ENCODE assay signal across 1 cellular context in genomic region chr12:94148841-94149780, GRCh38.
TF ChIP-seq lines count a peak whose summit lies in the region.

No MANE protein-coding gene starts in this region.

TF ChIP-seq in HEK293, 187 proteins besides CTCF, POLR2A, EP300 and RAD21 (continued from another document and continues in another):
- TF ChIP-seq ZNF701 (tag by site-specific recombination; IDR thresholded peaks at IDR 0.05) (no peak), ZNF830 (tag by site-specific recombination; IDR thresholded peaks at IDR 0.05; ENCODE audit: low read depth) (no peak), ZNF521 (tag by site-specific recombination; IDR thresholded peaks at IDR 0.05) (no peak), ZNF112 (tag by site-specific recombination; IDR thresholded peaks at IDR 0.05) (no peak), ZNF623 (tag by site-specific recombination; IDR thresholded peaks at IDR 0.05) (no peak), ZNF558 (tag by site-specific recombination; IDR thresholded peaks at IDR 0.05) (no peak), ZBTB1 (tag by site-specific recombination; IDR thresholded peaks at IDR 0.05) (no peak), ZNF529 (tag by site-specific recombination; IDR thresholded peaks at IDR 0.05; ENCODE audit: insufficient replicate concordance) (no peak), ZBTB10 (tag by site-specific recombination; IDR thresholded peaks at IDR 0.05) (no peak), ZNF23 (tag by site-specific recombination; IDR thresholded peaks at IDR 0.05; ENCODE audit: borderline replicate concordance) (no peak), ZNF302 (tag by site-specific recombination; IDR thresholded peaks at IDR 0.05; ENCODE audit: low read depth) (no peak), ZNF37A (tag by site-specific recombination; IDR thresholded peaks at IDR 0.05) (no peak), ZNF510 (tag by site-specific recombination; IDR thresholded peaks at IDR 0.05; ENCODE audit: insufficient replicate concordance) (no peak), HOXD13 (CRISPR knock-in tag; IDR thresholded peaks at IDR 0.05; ENCODE audit: borderline replicate concordance) (no peak), ZFP37 (tag by site-specific recombination; IDR thresholded peaks at IDR 0.05) (no peak), SETDB1 (IDR thresholded peaks at IDR 0.05; ENCODE audit: insufficient read length, low read length) (no peak), ZNF423 (tag by site-specific recombination; IDR thresholded peaks at IDR 0.05) (no peak), REPIN1 (tag by site-specific recombination; IDR thresholded peaks at IDR 0.05; ENCODE audit: low read depth) (no peak), ZNF488 (tag by site-specific recombination; IDR thresholded peaks at IDR 0.05) (no peak), ZNF274 (IDR thresholded peaks at IDR 0.05; ENCODE audit: low read length) (no peak), ZNF274 (tag by site-specific recombination; IDR thresholded peaks at IDR 0.05; ENCODE audit: borderline replicate concordance) (no peak), KLF8 (tag by site-specific recombination; IDR thresholded peaks at IDR 0.05) (no peak), ZNF707 (tag by site-specific recombination; IDR thresholded peaks at IDR 0.05) (no peak), GLIS2 (tag by site-specific recombination; IDR thresholded peaks at IDR 0.05) (peak; percentile 79), ZBTB20 (tag by site-specific recombination; IDR thresholded peaks at IDR 0.05) (peak; percentile 91), ZNF555 (tag by site-specific recombination; conservative IDR thresholded peaks at IDR 0.05) (no peak), ZNF311 (tag by site-specific recombination; IDR thresholded peaks at IDR 0.05; ENCODE audit: borderline replicate concordance) (no peak), ZNF248 (tag by site-specific recombination; IDR thresholded peaks at IDR 0.05) (no peak), ZNF114 (tag by site-specific recombination; IDR thresholded peaks at IDR 0.05) (no peak), BCL11B (tag by site-specific recombination; IDR thresholded peaks at IDR 0.05; ENCODE audit: low read depth) (no peak), OVOL3 (tag by site-specific recombination; IDR thresholded peaks at IDR 0.05) (no peak), ZNF133 (tag by site-specific recombination; IDR thresholded peaks at IDR 0.05) (no peak), ZNF626 (tag by site-specific recombination; IDR thresholded peaks at IDR 0.05) (no peak; the same call in 1 of the 2 replicates), ZBTB21 (tag by site-specific recombination; IDR thresholded peaks at IDR 0.05) (no peak), ZNF777 (tag by site-specific recombination; IDR thresholded peaks at IDR 0.05; ENCODE audit: borderline replicate concordance) (peak; percentile 53; the same call in 1 of the 2 replicates), KLF10 (tag by site-specific recombination; IDR thresholded peaks at IDR 0.05) (no peak), INSM2 (tag by site-specific recombination; IDR thresholded peaks at IDR 0.05) (no peak), ZNF202 (tag by site-specific recombination; IDR thresholded peaks at IDR 0.05; ENCODE audit: borderline replicate concordance) (no peak), ZNF514 (tag by site-specific recombination; IDR thresholded peaks at IDR 0.05) (no peak), ZNF24 (tag by site-specific recombination; IDR thresholded peaks at IDR 0.05) (no peak), IKZF3 (tag by site-specific recombination; IDR thresholded peaks at IDR 0.05) (0 out of 2 replicates have a peak, but pooled peaks have one; percentile 18), ZNF621 (tag by site-specific recombination; IDR thresholded peaks at IDR 0.05) (no peak), ZNF48 (tag by site-specific recombination; IDR thresholded peaks at IDR 0.05) (no peak), ZNF433 (tag by site-specific recombination; IDR thresholded peaks at IDR 0.05; ENCODE audit: low read depth) (no peak), PATZ1 (tag by site-specific recombination; IDR thresholded peaks at IDR 0.05) (peak; percentile 7; the same call in 1 of the 2 replicates), ZNF639 (tag by site-specific recombination; IDR thresholded peaks at IDR 0.05) (no peak), ZSCAN23 (tag by site-specific recombination; IDR thresholded peaks at IDR 0.05) (no peak), ZNF785 (tag by site-specific recombination; IDR thresholded peaks at IDR 0.05) (no peak), KLF7 (tag by site-specific recombination; IDR thresholded peaks at IDR 0.05; ENCODE audit: borderline replicate concordance) (no peak), OSR2 (tag by site-specific recombination; IDR thresholded peaks at IDR 0.05) (peak; percentile 18; the same call in 1 of the 2 replicates), ZNF350 (tag by site-specific recombination; IDR thresholded peaks at IDR 0.05) (no peak), ZNF549 (tag by site-specific recombination; IDR thresholded peaks at IDR 0.05) (no peak)
- TF ChIP-seq, protein P1, sequence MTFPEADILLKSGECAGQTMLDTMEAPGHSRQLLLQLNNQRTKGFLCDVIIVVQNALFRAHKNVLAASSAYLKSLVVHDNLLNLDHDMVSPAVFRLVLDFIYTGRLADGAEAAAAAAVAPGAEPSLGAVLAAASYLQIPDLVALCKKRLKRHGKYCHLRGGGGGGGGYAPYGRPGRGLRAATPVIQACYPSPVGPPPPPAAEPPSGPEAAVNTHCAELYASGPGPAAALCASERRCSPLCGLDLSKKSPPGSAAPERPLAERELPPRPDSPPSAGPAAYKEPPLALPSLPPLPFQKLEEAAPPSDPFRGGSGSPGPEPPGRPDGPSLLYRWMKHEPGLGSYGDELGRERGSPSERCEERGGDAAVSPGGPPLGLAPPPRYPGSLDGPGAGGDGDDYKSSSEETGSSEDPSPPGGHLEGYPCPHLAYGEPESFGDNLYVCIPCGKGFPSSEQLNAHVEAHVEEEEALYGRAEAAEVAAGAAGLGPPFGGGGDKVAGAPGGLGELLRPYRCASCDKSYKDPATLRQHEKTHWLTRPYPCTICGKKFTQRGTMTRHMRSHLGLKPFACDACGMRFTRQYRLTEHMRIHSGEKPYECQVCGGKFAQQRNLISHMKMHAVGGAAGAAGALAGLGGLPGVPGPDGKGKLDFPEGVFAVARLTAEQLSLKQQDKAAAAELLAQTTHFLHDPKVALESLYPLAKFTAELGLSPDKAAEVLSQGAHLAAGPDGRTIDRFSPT (tag by site-specific recombination; IDR thresholded peaks at IDR 0.05): 0 out of 2 replicates have a peak, but pooled peaks have one; percentile 11
- TF ChIP-seq, protein P2, sequence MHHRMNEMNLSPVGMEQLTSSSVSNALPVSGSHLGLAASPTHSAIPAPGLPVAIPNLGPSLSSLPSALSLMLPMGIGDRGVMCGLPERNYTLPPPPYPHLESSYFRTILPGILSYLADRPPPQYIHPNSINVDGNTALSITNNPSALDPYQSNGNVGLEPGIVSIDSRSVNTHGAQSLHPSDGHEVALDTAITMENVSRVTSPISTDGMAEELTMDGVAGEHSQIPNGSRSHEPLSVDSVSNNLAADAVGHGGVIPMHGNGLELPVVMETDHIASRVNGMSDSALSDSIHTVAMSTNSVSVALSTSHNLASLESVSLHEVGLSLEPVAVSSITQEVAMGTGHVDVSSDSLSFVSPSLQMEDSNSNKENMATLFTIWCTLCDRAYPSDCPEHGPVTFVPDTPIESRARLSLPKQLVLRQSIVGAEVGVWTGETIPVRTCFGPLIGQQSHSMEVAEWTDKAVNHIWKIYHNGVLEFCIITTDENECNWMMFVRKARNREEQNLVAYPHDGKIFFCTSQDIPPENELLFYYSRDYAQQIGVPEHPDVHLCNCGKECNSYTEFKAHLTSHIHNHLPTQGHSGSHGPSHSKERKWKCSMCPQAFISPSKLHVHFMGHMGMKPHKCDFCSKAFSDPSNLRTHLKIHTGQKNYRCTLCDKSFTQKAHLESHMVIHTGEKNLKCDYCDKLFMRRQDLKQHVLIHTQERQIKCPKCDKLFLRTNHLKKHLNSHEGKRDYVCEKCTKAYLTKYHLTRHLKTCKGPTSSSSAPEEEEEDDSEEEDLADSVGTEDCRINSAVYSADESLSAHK (tag by site-specific recombination; IDR thresholded peaks at IDR 0.05): no peak
- TF ChIP-seq, protein P3, sequence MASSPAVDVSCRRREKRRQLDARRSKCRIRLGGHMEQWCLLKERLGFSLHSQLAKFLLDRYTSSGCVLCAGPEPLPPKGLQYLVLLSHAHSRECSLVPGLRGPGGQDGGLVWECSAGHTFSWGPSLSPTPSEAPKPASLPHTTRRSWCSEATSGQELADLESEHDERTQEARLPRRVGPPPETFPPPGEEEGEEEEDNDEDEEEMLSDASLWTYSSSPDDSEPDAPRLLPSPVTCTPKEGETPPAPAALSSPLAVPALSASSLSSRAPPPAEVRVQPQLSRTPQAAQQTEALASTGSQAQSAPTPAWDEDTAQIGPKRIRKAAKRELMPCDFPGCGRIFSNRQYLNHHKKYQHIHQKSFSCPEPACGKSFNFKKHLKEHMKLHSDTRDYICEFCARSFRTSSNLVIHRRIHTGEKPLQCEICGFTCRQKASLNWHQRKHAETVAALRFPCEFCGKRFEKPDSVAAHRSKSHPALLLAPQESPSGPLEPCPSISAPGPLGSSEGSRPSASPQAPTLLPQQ (tag by site-specific recombination; IDR thresholded peaks at IDR 0.05): peak; percentile 35; the same call in 1 of the 2 replicates
